In the genomic region with DNA sequence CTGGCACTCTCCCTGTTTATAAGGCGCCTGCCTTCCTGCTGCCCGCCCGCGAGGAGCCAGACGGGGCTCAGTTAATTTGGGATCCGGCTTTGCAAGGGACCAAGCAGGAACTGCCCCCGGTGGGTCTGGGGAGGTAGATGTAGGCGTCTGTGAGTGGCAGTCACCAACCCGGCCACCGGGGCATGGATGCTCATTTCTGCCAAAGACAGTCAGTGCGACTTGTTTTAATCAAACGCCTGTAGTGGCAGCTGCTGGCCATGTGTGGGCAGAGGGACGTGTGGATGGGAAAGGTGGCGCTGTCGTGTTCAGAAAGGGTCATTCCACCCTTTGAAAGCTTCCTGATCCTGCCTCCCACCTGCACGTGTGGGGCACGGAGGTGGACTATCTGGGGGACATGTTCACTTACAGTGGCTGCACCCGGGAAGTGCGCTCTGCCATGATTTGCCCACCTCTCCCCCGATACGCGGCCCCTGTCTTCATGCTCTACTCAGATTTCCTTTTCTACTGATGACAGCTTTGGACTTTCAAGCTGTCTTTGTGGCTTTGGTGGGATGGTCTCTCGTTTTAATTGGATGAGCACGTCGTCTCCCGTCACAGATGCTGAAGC, we compare ENCODE assay signal across 1 cellular context.
A peak's percentile ranks its signal among the peaks of the same experiment; 100 is the strongest.
TF ChIP-seq lines count a peak whose summit lies in the region.

No MANE protein-coding gene starts in this region.

TF ChIP-seq in HepG2, 621 proteins besides CTCF, POLR2A, EP300 and RAD21 (continued from another document and continues in another):
- TF ChIP-seq PRDM10 (CRISPR knock-in tag; IDR thresholded peaks at IDR 0.05; ENCODE audit: low read depth), result no peak
- no peak for TF ChIP-seq SMAD9 (CRISPR knock-in tag; IDR thresholded peaks at IDR 0.05)
- no peak for TF ChIP-seq SMARCE1 (IDR thresholded peaks at IDR 0.05; ENCODE audit: borderline replicate concordance)
- peak; percentile 11; the same call in 1 of the 2 replicates for TF ChIP-seq ZNF263 (CRISPR knock-in tag; IDR thresholded peaks at IDR 0.05)
- no peak for TF ChIP-seq ZNF703 (CRISPR knock-in tag; IDR thresholded peaks at IDR 0.05; ENCODE audit: borderline replicate concordance)
- TF ChIP-seq TFAP4 (IDR thresholded peaks at IDR 0.05; ENCODE audit: borderline replicate concordance, low read depth), result no peak
- no peak for TF ChIP-seq HMGXB3 (CRISPR knock-in tag; IDR thresholded peaks at IDR 0.05; ENCODE audit: borderline replicate concordance)
- TF ChIP-seq, protein P1, sequence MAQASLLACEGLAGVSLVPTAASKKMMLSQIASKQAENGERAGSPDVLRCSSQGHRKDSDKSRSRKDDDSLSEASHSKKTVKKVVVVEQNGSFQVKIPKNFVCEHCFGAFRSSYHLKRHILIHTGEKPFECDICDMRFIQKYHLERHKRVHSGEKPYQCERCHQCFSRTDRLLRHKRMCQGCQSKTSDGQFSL (CRISPR knock-in tag; IDR thresholded peaks at IDR 0.05), result no peak
- TF ChIP-seq ZBTB20 (CRISPR knock-in tag; IDR thresholded peaks at IDR 0.05; ENCODE audit: borderline replicate concordance, low read depth), result no peak
- 0 out of 2 replicates have a peak, but pooled peaks have one; percentile 28 for TF ChIP-seq ZNF777 (CRISPR knock-in tag; IDR thresholded peaks at IDR 0.05)
- no peak for TF ChIP-seq ZNF350 (CRISPR knock-in tag; IDR thresholded peaks at IDR 0.05; ENCODE audit: borderline replicate concordance, low read depth)
- TF ChIP-seq MEIS2 (CRISPR knock-in tag; IDR thresholded peaks at IDR 0.05), result no peak
- no peak for TF ChIP-seq AGO1 (IDR thresholded peaks at IDR 0.05; ENCODE audit: low read depth, low read length, poor library complexity, severe bottlenecking)
- TF ChIP-seq ZNF432 (CRISPR knock-in tag; IDR thresholded peaks at IDR 0.05; ENCODE audit: borderline replicate concordance), result no peak
- TF ChIP-seq GATAD2A (CRISPR knock-in tag; IDR thresholded peaks at IDR 0.05), result peak; percentile 81
- TF ChIP-seq FOSL1 (CRISPR knock-in tag; IDR thresholded peaks at IDR 0.05; ENCODE audit: borderline replicate concordance), result no peak
- no peak for TF ChIP-seq ZBTB10 (CRISPR knock-in tag; IDR thresholded peaks at IDR 0.05; ENCODE audit: borderline replicate concordance)
- TF ChIP-seq TFDP1 (CRISPR knock-in tag; IDR thresholded peaks at IDR 0.05; ENCODE audit: borderline replicate concordance), result no peak
- TF ChIP-seq YY1 (IDR thresholded peaks at IDR 0.05; ENCODE audit: insufficient read depth, insufficient replicate concordance, low read depth, low read length), result peak; percentile 17
- no peak for TF ChIP-seq CEBPB (IDR thresholded peaks at IDR 0.05; ENCODE audit: borderline replicate concordance, low read depth, low read length)
- no peak for TF ChIP-seq EED (CRISPR knock-in tag; IDR thresholded peaks at IDR 0.05)
- TF ChIP-seq, protein P2, sequence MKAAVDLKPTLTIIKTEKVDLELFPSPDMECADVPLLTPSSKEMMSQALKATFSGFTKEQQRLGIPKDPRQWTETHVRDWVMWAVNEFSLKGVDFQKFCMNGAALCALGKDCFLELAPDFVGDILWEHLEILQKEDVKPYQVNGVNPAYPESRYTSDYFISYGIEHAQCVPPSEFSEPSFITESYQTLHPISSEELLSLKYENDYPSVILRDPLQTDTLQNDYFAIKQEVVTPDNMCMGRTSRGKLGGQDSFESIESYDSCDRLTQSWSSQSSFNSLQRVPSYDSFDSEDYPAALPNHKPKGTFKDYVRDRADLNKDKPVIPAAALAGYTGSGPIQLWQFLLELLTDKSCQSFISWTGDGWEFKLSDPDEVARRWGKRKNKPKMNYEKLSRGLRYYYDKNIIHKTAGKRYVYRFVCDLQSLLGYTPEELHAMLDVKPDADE (CRISPR knock-in tag; IDR thresholded peaks at IDR 0.05), result no peak
- TF ChIP-seq ZNF678 (CRISPR knock-in tag; IDR thresholded peaks at IDR 0.05), result no peak
- TF ChIP-seq ZNF746 (CRISPR knock-in tag; IDR thresholded peaks at IDR 0.05), result no peak
- TF ChIP-seq MBNL3 (CRISPR knock-in tag; conservative IDR thresholded peaks at IDR 0.05), result no peak
- TF ChIP-seq ZBTB49 (CRISPR knock-in tag; IDR thresholded peaks at IDR 0.05; ENCODE audit: borderline replicate concordance), result no peak
- TF ChIP-seq ZKSCAN5 (CRISPR knock-in tag; IDR thresholded peaks at IDR 0.05), result no peak
- TF ChIP-seq SRSF4 (IDR thresholded peaks at IDR 0.05; ENCODE audit: low read depth, low read length, poor library complexity, severe bottlenecking), result no peak
- TF ChIP-seq MIXL1 (CRISPR knock-in tag; IDR thresholded peaks at IDR 0.05), result no peak
- TF ChIP-seq DNMT1 (CRISPR knock-in tag; IDR thresholded peaks at IDR 0.05), result no peak
- no peak for TF ChIP-seq TAF15 (IDR thresholded peaks at IDR 0.05; ENCODE audit: low read depth, low read length, poor library complexity, severe bottlenecking)
- TF ChIP-seq ISX (CRISPR knock-in tag; conservative IDR thresholded peaks at IDR 0.05), result no peak
- no peak for TF ChIP-seq SIN3B (IDR thresholded peaks at IDR 0.05; ENCODE audit: low read length)
- no peak for TF ChIP-seq ZNF75D (CRISPR knock-in tag; IDR thresholded peaks at IDR 0.05; ENCODE audit: borderline replicate concordance)
- TF ChIP-seq FOXO1 (CRISPR knock-in tag; IDR thresholded peaks at IDR 0.05), result no peak
- no peak for TF ChIP-seq ZNF879 (CRISPR knock-in tag; IDR thresholded peaks at IDR 0.05)
- TF ChIP-seq ARID3A (IDR thresholded peaks at IDR 0.05; ENCODE audit: low read depth, low read length), result peak; percentile 54; the same call in 1 of the 2 replicates
